ENCODE assay signal across 9 cellular contexts in genomic region chr15:70480196-70480856, GRCh38.
A peak's percentile ranks its signal among the peaks of the same experiment; 100 is the strongest.
DNase-seq lines count a peak whose midpoint lies in the region; ATAC-seq and TF ChIP-seq lines count a peak whose summit lies in the region.
"Had no signal": no experiment of that assay in that cellular context is flagged by ENCODE, and none has a peak within 500 bp of the region (broad histone marks: within the 10 kb centered on the region; RNA-seq: fewer than 3 reads in every experiment).

No MANE protein-coding gene starts in this region.

- H3K27ac Mint-ChIP-seq in activated T-helper 17 cell treated with anti-CD3 and anti-CD28 coated beads, Interleukin-2, amount 50 U/mL, for 72 hours: peak overlapping the region; percentile 72

- H3K4me3 Mint-ChIP-seq in activated T-helper 17 cell treated with anti-CD3 and anti-CD28 coated beads, Interleukin-2, amount 50 U/mL, for 72 hours: peak overlapping the region; percentile 56

- peak; percentile 36 for ATAC-seq in GM18907 (IDR thresholded peaks at IDR 0.05; ENCODE audit: unreplicated experiment)
- ATAC-seq in activated T-helper 17 cell treated with anti-CD3 and anti-CD28 coated beads, Interleukin-2, amount 50 U/mL, for 72 hours (replicated peaks): peak; percentile 91
- ATAC-seq in GM18867 (IDR thresholded peaks at IDR 0.05; ENCODE audit: unreplicated experiment): no peak

- H3K27me3 Mint-ChIP-seq in activated T-helper 17 cell treated with anti-CD3 and anti-CD28 coated beads, Interleukin-2, amount 50 U/mL, for 72 hours: peaks cover 42% of the 10 kb centered on the region

- H3K4me1 ChIP-seq in uterus: peaks cover 0 to 3% of the 10 kb centered on the region in 2 donors
- H3K4me1 ChIP-seq: pancreas had no signal

- peaks cover 18% of the 10 kb centered on the region for H3K4me1 Mint-ChIP-seq in activated T-helper 17 cell treated with anti-CD3 and anti-CD28 coated beads, Interleukin-2, amount 50 U/mL, for 72 hours

- no peak overlapping the region for H3K27ac ChIP-seq in uterus
- H3K27ac ChIP-seq: pancreas had no signal

- H3K27me3 ChIP-seq in uterus: no peaks in the 10 kb centered on the region
- H3K27me3 ChIP-seq: pancreas had no signal

- DNase-seq in RPMI7951 (ENCODE audit: low read depth) (peak; percentile 65), putamen (ENCODE audit: low spot score) (no peak), ureter (ENCODE audit: low spot score) (no peak), uterus (no peak)
- DNase-seq in stimulated activated CD8-positive, alpha-beta memory T cell treated with anti-CD3 and anti-CD28 coated beads, Interleukin-12 subunit alpha, Interleukin-12 subunit beta, amount 100 ng/mL, for 1 hour (ENCODE audit: low read depth): peak; percentile 35

- no peaks in the 10 kb centered on the region for H3K9me3 ChIP-seq in uterus
- H3K9me3 ChIP-seq: pancreas had no signal

- peaks cover 6% of the 10 kb centered on the region for H3K36me3 Mint-ChIP-seq in activated T-helper 17 cell treated with anti-CD3 and anti-CD28 coated beads, Interleukin-2, amount 50 U/mL, for 72 hours (ENCODE audit: low read depth)

- H3K9me3 Mint-ChIP-seq in activated T-helper 17 cell treated with anti-CD3 and anti-CD28 coated beads, Interleukin-2, amount 50 U/mL, for 72 hours: no peaks in the 10 kb centered on the region

- intact Hi-C loops in uterus (cut with DNase I; ENCODE audit: low total_unique reads): no loop called here

- TF ChIP-seq CTCF in uterus (IDR thresholded peaks at IDR 0.05): no peak

- H3K36me3 ChIP-seq in uterus: no peaks in the 10 kb centered on the region
- H3K36me3 ChIP-seq: pancreas had no signal

- H3K4me3 ChIP-seq in uterus: no peak overlapping the region
- H3K4me3 ChIP-seq: pancreas had no signal

- TF ChIP-seq POLR2A in uterus (IDR thresholded peaks at IDR 0.05): no peak

Comparison
In these comparisons a context has a peak if more than half of its experiments do, and no peak if none do; other contexts are left out.
1. DNase-seq: peak in RPMI7951 (single experiment) and stimulated activated CD8-positive, alpha-beta memory T cell treated with anti-CD3 and anti-CD28 coated beads, Interleukin-12 subunit alpha, Interleukin-12 subunit beta, amount 100 ng/mL, for 1 hour (single experiment); none in putamen (single experiment), ureter (single experiment) and uterus (0 of 2).